Comparison of ENCODE assay signal across 21 cellular contexts in genomic region chr20:52082612-52083011, GRCh38.
"Had no signal": no experiment of that assay in that cellular context is flagged by ENCODE, and none has a peak within 500 bp of the region (broad histone marks: within the 10 kb centered on the region; RNA-seq: fewer than 3 reads in every experiment).

No MANE protein-coding gene starts in this region.

- H3K4me3 ChIP-seq: hepatocyte, left lung, mucosa of descending colon, right atrium auricular region, skin epidermis had no signal

- H3K4me1 ChIP-seq: left lung, right atrium auricular region had no signal

- FAIRE-seq: kidney had no signal

- H2AFZ ChIP-seq: hepatocyte had no signal

- H3K36me3 ChIP-seq: neutrophil, right atrium auricular region had no signal

- H3K27ac ChIP-seq: hepatocyte, left lung, neutrophil, right atrium auricular region, skin epidermis had no signal

- H3K27me3 Mint-ChIP-seq: activated naive CD8-positive, alpha-beta T cell treated with anti-CD3 and anti-CD28 coated beads, Interleukin-2, amount 10 ng/mL, durations not matched to agents 7 days and 5 days; memory B cell; naive thymus-derived CD4-positive, alpha-beta T cell had no signal

- H3K4me2 ChIP-seq: hepatocyte had no signal

- H3K9me3 ChIP-seq: neutrophil had no signal

- H3K27me3 ChIP-seq: hepatocyte, left lung, neutrophil, right atrium auricular region had no signal

- ATAC-seq: left lung; mucosa of descending colon; naive thymus-derived CD4-positive, alpha-beta T cell had no signal

- H3K4me3 Mint-ChIP-seq: activated naive CD8-positive, alpha-beta T cell treated with anti-CD3 and anti-CD28 coated beads, Interleukin-2, amount 10 ng/mL, durations not matched to agents 7 days and 5 days; endodermal cell; memory B cell; naive thymus-derived CD4-positive, alpha-beta T cell had no signal

- H3K79me2 ChIP-seq: hepatocyte had no signal

- H3K27ac Mint-ChIP-seq: activated naive CD8-positive, alpha-beta T cell treated with anti-CD3 and anti-CD28 coated beads, Interleukin-2, amount 10 ng/mL, durations not matched to agents 7 days and 5 days; endodermal cell; memory B cell had no signal

- H3K4me1 Mint-ChIP-seq: activated naive CD8-positive, alpha-beta T cell treated with anti-CD3 and anti-CD28 coated beads, Interleukin-2, amount 10 ng/mL, durations not matched to agents 7 days and 5 days; memory B cell had no signal

- DNase-seq: activated CD4-positive, alpha-beta T cell treated with anti-CD3 and anti-CD28 coated beads, Interleukin-2, amount 50 U/mL, for 1 hour; activated CD8-positive, alpha-beta memory T cell treated with anti-CD3 and anti-CD28 coated beads for 24 hours; activated gamma-delta T cell treated with Interleukin-2 at 50 U/mL for 16 hours; activated naive CD8-positive, alpha-beta T cell treated with anti-CD3 and anti-CD28 coated beads, Interleukin-2, amount 10 ng/mL, durations not matched to agents 7 days and 5 days; anterior cingulate cortex; endodermal cell; erythroblast; kidney; left lung; mucosa of descending colon; naive thymus-derived CD4-positive, alpha-beta T cell; posterior cingulate gyrus; stimulated activated CD4-positive, alpha-beta T cell treated with anti-CD3 and anti-CD28 coated beads, Interleukin-15, amount 100 ng/mL, for 24 hours; stimulated activated CD4-positive, alpha-beta T cell treated with anti-CD3 and anti-CD28 coated beads, Interleukin-4, amount 100 ng/mL, for 24 hours; stimulated activated naive CD4-positive, alpha-beta T cell treated with Interleukin-2 at 50 U/mL for 16 hours; trophoblast cell had no signal
